ENCODE assay signal across 30 cellular contexts in genomic region chr19:51201712-51202111, GRCh38. TPM values are rescaled to one million over a fixed set of nuclear protein-coding genes. Genes with fewer than 3 reads are reported as not detected.
"Had no signal": no experiment of that assay in that cellular context is flagged by ENCODE, and none has a peak within 500 bp of the region (broad histone marks: within the 10 kb centered on the region; RNA-seq: fewer than 3 reads in every experiment).

No MANE protein-coding gene starts in this region.

- H3K36me3 ChIP-seq: colonic mucosa, esophagus squamous epithelium, gastrocnemius medialis, heart right ventricle, left lung, lower lobe of right lung had no signal

- H3K4me3 ChIP-seq: colonic mucosa, esophagus squamous epithelium, gastrocnemius medialis, heart right ventricle, left lung, lower lobe of right lung, mucosa of descending colon had no signal

- ATAC-seq: effector memory CD8-positive, alpha-beta T cell; esophagus mucosa; gastrocnemius medialis; heart right ventricle; left cardiac atrium; left lung; left ventricle myocardium superior; lower lobe of right lung; mucosa of descending colon had no signal

- DNase-seq: colonic mucosa; cortex of kidney; effector CD8-positive, alpha-beta T cell; effector memory CD8-positive, alpha-beta T cell; endodermal cell; erythroblast; esophagus squamous epithelium; foreskin fibroblast; foreskin melanocyte; gastrocnemius medialis; glutamatergic neuron; heart right ventricle; hippocampal formation; left cardiac atrium; left lung; left ventricle myocardium superior; lower lobe of right lung; mesenchymal stem cell; mucosa of descending colon had no signal

- H3K4me1 ChIP-seq: colonic mucosa, esophagus squamous epithelium, gastrocnemius medialis, lower lobe of right lung had no signal

- H3K27me3 ChIP-seq: colonic mucosa, gastrocnemius medialis had no signal

- H3K27ac ChIP-seq: colonic mucosa, epithelial cell of prostate, esophagus squamous epithelium, gastrocnemius medialis, heart right ventricle, left lung, lower lobe of right lung had no signal

- H3K9me3 ChIP-seq: colonic mucosa, esophagus squamous epithelium, gastrocnemius medialis, heart right ventricle, left lung, lower lobe of right lung, mucosa of descending colon had no signal

RNA-seq across cellular contexts. Expression of gene CD33, which starts 23.2 kb away (rescaled TPM):
- total RNA-seq: dermis microvascular lymphatic vessel endothelial cell, endodermal cell, glomerular endothelial cell, kidney epithelial cell, lung microvascular endothelial cell, mesothelial cell of epicardium, myocyte had no signal

RNA-seq across cellular contexts. Expression of gene SIGLECL1, which starts 49.2 kb away (rescaled TPM):
- total RNA-seq: colonic mucosa, dermis microvascular lymphatic vessel endothelial cell, endodermal cell, esophagus mucosa, esophagus squamous epithelium, gastrocnemius medialis, glomerular endothelial cell, heart right ventricle, left cardiac atrium, left lung, left ventricle myocardium superior, lower leg skin, lower lobe of right lung, lung microvascular endothelial cell, mesenteric fat pad, mesothelial cell of epicardium, mucosa of descending colon, myocyte had no signal
- polyA plus RNA-seq: heart right ventricle, keratinocyte had no signal

RNA-seq across cellular contexts. Expression of gene SIGLEC7, which starts 59.6 kb away (rescaled TPM):
- total RNA-seq: endodermal cell, glomerular endothelial cell, kidney epithelial cell, lower leg skin, lung microvascular endothelial cell, mesothelial cell of epicardium, myocyte had no signal
- polyA plus RNA-seq: keratinocyte had no signal
